Comparison of ENCODE assay signal across 20 cellular contexts in the genomic region with DNA sequence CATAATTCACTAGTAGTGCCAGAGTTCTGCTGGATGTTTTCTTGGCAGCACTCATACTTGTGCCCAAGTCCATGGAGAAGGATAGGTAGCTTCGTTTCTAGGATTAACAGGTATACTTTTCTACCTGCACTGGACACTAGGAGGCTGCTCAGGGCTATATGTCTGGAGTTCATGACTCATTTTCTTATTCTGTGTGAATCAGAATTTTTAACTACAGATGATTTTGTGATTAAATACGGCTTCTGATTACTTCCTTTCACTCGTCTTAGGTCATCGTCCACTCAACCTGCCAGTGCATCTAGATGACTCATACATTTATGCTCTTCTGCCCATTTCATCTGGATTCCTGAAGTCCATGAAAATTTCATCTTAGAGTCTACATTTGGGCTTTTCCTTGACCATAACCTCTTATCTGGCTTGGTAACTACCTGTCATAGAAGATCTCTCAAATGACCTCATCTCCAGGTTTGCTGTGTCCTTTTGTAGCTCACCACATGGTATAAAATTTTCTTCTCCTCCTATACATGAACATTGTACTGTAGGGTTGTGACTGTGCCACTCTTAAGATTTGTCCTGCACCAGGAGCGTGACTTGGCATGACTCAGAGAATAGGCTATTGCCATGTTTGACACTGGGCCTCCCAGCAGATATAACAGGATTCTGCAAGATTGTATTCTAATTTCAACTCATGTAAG.
DNase-seq lines count a peak whose midpoint lies in the region; FAIRE-seq and TF ChIP-seq lines count a peak whose summit lies in the region.
"Had no signal": no experiment of that assay in that cellular context is flagged by ENCODE, and none has a peak within 500 bp of the region (broad histone marks: within the 10 kb centered on the region; RNA-seq: fewer than 3 reads in every experiment).

No MANE protein-coding gene starts in this region.

- DNase-seq in BJ (ENCODE audit: low read depth): peak; percentile 4
- peak; percentile 84 for DNase-seq in HT1080 (ENCODE audit: low read depth)
- peak; percentile 5 for DNase-seq in astrocyte of the spinal cord (ENCODE audit: low read depth, low spot score)
- DNase-seq in keratinocyte (ENCODE audit: low read depth, low spot score): peak; percentile 4
- no peak for DNase-seq in activated naive CD4-positive, alpha-beta T cell (lab: John Stamatoyannopoulos, UW)
- DNase-seq in activated CD8-positive, alpha-beta memory T cell treated with anti-CD3 and anti-CD28 coated beads, Interleukin-2, amount 50 U/mL, for 4 hours: no peak
- no peak for DNase-seq in lower leg skin (ENCODE audit: low spot score in 2 of 2)
- no peak for DNase-seq in DMS 273 (lab: John Stamatoyannopoulos, UW; ENCODE audit: unreplicated experiment)
- DNase-seq: activated CD4-positive, CD25-positive, alpha-beta regulatory T cell; adrenal gland; CD4-positive, alpha-beta memory T cell; colonic mucosa; glutamatergic neuron; immature natural killer cell; mesendoderm; NCI-H2081; NCI-H510A; psoas muscle; stimulated activated naive CD4-positive, alpha-beta T cell treated with Interleukin-2 at 50 U/mL for 16 hours; upper lobe of left lung had no signal

- no peak for FAIRE-seq in keratinocyte (lab: Jason Lieb, UNC)

- H3K9me1 ChIP-seq in keratinocyte (ENCODE audit: control insufficient read depth, extremely low read depth, insufficient read depth, low read length): no peaks in the 10 kb centered on the region

- H3K4me1 ChIP-seq in keratinocyte (ENCODE audit: control insufficient read depth, extremely low read depth, insufficient read depth, low read length): no peaks in the 10 kb centered on the region
- H3K4me1 ChIP-seq: adrenal gland, colonic mucosa, psoas muscle, upper lobe of left lung had no signal

- H2AFZ ChIP-seq in keratinocyte (ENCODE audit: control insufficient read depth, low read length): no peak overlapping the region

- no peaks in the 10 kb centered on the region for H4K20me1 ChIP-seq in keratinocyte (ENCODE audit: control insufficient read depth, extremely low read depth, insufficient read depth, low read length)

- WGBS in lower leg skin, 2 donors: 76 to 81% methylated on average over 5 of the region's 5 CpGs

- CTCF ChIA-PET in BJ (lab: Yijun Ruan, JAX): no interaction called here

- TF ChIP-seq CTCF in BJ (IDR thresholded peaks at IDR 0.05; ENCODE audit: insufficient read depth, low read depth, low read length) (no peak), astrocyte of the spinal cord (IDR thresholded peaks at IDR 0.05; ENCODE audit: low read depth, low read length) (no peak), keratinocyte (optimal IDR thresholded peaks at IDR 0.05 in 1 of 3, IDR thresholded peaks at IDR 0.05 in 1 of 3, conservative IDR thresholded peaks at IDR 0.05 in 1 of 3; ENCODE audit: extremely low read depth in 1 of 3, insufficient read depth in 2 of 3, low read length in 3 of 3) (peak in 1 of 3 experiments; percentile 14), lower leg skin (IDR thresholded peaks at IDR 0.05) (no peak)

- POLR2A ChIA-PET in BJ (lab: Charles Lee): no interaction called here

- H3K9ac ChIP-seq in keratinocyte (ENCODE audit: control insufficient read depth, extremely low read depth, insufficient read depth, low read length): no peak overlapping the region

- H3K27ac ChIP-seq in keratinocyte (ENCODE audit: control insufficient read depth, insufficient read depth, low read length): no peak overlapping the region
- H3K27ac ChIP-seq: adrenal gland, colonic mucosa, psoas muscle, upper lobe of left lung had no signal

- H3K27me3 ChIP-seq in BJ (ENCODE audit: control insufficient read depth, insufficient read depth, low read length): no peaks in the 10 kb centered on the region
- no peaks in the 10 kb centered on the region for H3K27me3 ChIP-seq in keratinocyte (ENCODE audit: control insufficient read depth, extremely low read depth, insufficient read depth, low read length)
- H3K27me3 ChIP-seq: adrenal gland, colonic mucosa, upper lobe of left lung had no signal

- dilution Hi-C loops in keratinocyte (cut with MboI; ENCODE audit: extremely low pct_ligation_motif_present, low sequenced_read_pairs): no loop called here

- no peaks in the 10 kb centered on the region for H3K9me3 ChIP-seq in keratinocyte (ENCODE audit: control insufficient read depth, low read depth, low read length)
- H3K9me3 ChIP-seq: adrenal gland, colonic mucosa, psoas muscle, upper lobe of left lung had no signal

- no peak overlapping the region for H3K4me3 ChIP-seq in BJ (ENCODE audit: low read depth, low read length)
- no peak overlapping the region for H3K4me3 ChIP-seq in astrocyte of the spinal cord (ENCODE audit: low read depth, low read length)
- no peak overlapping the region for H3K4me3 ChIP-seq in keratinocyte (ENCODE audit: control insufficient read depth in 2 of 3, extremely low read depth in 1 of 3, insufficient read depth in 2 of 3, low read depth in 1 of 3, low read length in 3 of 3)
- no peak overlapping the region for H3K4me3 ChIP-seq in lower leg skin (ENCODE audit: low read depth, poor library complexity, severe bottlenecking)
- H3K4me3 ChIP-seq: adrenal gland, colonic mucosa, psoas muscle, upper lobe of left lung had no signal

- in situ Hi-C loops in astrocyte of the spinal cord (cut with HindIII; ENCODE audit: low sequenced_read_pairs): no loop called here

- intact Hi-C loops in lower leg skin (cut with DNase I; ENCODE audit: low total_unique reads): no loop called here

- H3K79me2 ChIP-seq in keratinocyte (ENCODE audit: control insufficient read depth, insufficient read depth, low read length): no peaks in the 10 kb centered on the region

- H3K36me3 ChIP-seq in BJ (ENCODE audit: control insufficient read depth, insufficient read depth, low read length) (no peaks in the 10 kb centered on the region), keratinocyte (ENCODE audit: control insufficient read depth in 2 of 2, extremely low read depth in 1 of 2, insufficient read depth in 2 of 2, low read length in 2 of 2) (peaks cover 0 to 1% of the 10 kb centered on the region in 2 experiments)
- H3K36me3 ChIP-seq: adrenal gland, colonic mucosa, upper lobe of left lung had no signal

- no peak for TF ChIP-seq POLR2A in lower leg skin (IDR thresholded peaks at IDR 0.05)

- H3K4me2 ChIP-seq in keratinocyte (ENCODE audit: control insufficient read depth, extremely low read depth, insufficient read depth, low read depth, low read length): no peak overlapping the region

Comparison
In these comparisons a context has a peak if more than half of its experiments do, and no peak if none do; other contexts are left out.
1. DNase-seq: peak in BJ (single experiment), HT1080 (single experiment), astrocyte of the spinal cord (single experiment) and keratinocyte (single experiment); none in activated naive CD4-positive, alpha-beta T cell (0 of 4), activated CD8-positive, alpha-beta memory T cell treated with anti-CD3 and anti-CD28 coated beads, Interleukin-2, amount 50 U/mL, for 4 hours (single experiment), lower leg skin (0 of 2) and DMS 273 (single experiment).